In genomic region chr2:28716265-28716865, GRCh38 we compare ENCODE assay signal across 8 cellular contexts. TPM values are rescaled to one million over a fixed set of nuclear protein-coding genes. Genes with fewer than 3 reads are reported as not detected.
DNase-seq lines count a peak whose midpoint lies in the region; ATAC-seq, FAIRE-seq and TF ChIP-seq lines count a peak whose summit lies in the region.

No MANE protein-coding gene starts in this region.

- intact Hi-C loops in mammary epithelial cell (cut with micrococcal nuclease): loop anchor here (1.0 to 5.0 kb wide), 5 partner anchors 37 to 122 kb away; no protein-coding TSS in a partner anchor
- intact Hi-C loops in left lung (cut with DNase I): no loop called here

- ATAC-seq in left lung (peak; percentile 79), HG03196 (IDR thresholded peaks at IDR 0.05; ENCODE audit: unreplicated experiment) (no peak), HG02973 (IDR thresholded peaks at IDR 0.05; ENCODE audit: unreplicated experiment) (no peak)

- H3K36me3 ChIP-seq in mammary epithelial cell (ENCODE audit: insufficient read depth, low read length) (no peaks in the 10 kb centered on the region), left lung (no peaks in the 10 kb centered on the region), subcutaneous abdominal adipose tissue (ENCODE audit: control insufficient read depth in 5 of 5, insufficient read depth in 5 of 5, low read length in 5 of 5) (no peaks in the 10 kb centered on the region)

- no peak for TF ChIP-seq POLR2A in GM12892 (IDR thresholded peaks at IDR 0.05; ENCODE audit: low read depth, low read length)

- peak; percentile 36 for FAIRE-seq in GM12892 (lab: Jason Lieb, UNC)

- WGBS in mammary epithelial cell (ENCODE audit: low coverage, missing lambda C conversion rate): 8% methylated on average over 4 of the region's 4 CpGs

- dilution Hi-C loops in mammary epithelial cell (cut with HindIII; ENCODE audit: low sequenced_read_pairs): no loop called here

- in situ Hi-C loops in mammary epithelial cell (cut with MboI; ENCODE audit: low sequenced_read_pairs in 2 of 2): no loop called here

- DNase-seq in 8988T (peak; percentile 23), GM12892 (ENCODE audit: insufficient read length) (no peak), NCI-H460 (ENCODE audit: extremely low read depth, low read depth) (peak; percentile 89), mammary epithelial cell (peak; percentile 95), left lung (peak in 1 of 2 donors; percentile 55)

- H2AFZ ChIP-seq in mammary epithelial cell (ENCODE audit: low read depth, low read length): peak overlapping the region; percentile 41

- H3K9me3 ChIP-seq in mammary epithelial cell (replicated peaks; ENCODE audit: insufficient read depth, low read length) (no peaks in the 10 kb centered on the region), left lung (no peaks in the 10 kb centered on the region), subcutaneous abdominal adipose tissue (ENCODE audit: control insufficient read depth in 5 of 5, low read length in 5 of 5) (no peaks in the 10 kb centered on the region)

- H3K4me1 ChIP-seq in mammary epithelial cell (ENCODE audit: insufficient read depth, low read length) (peaks cover 31% of the 10 kb centered on the region), left lung (peaks cover 13 to 43% of the 10 kb centered on the region in 2 donors), subcutaneous abdominal adipose tissue (ENCODE audit: control insufficient read depth in 5 of 5, insufficient read depth in 5 of 5, low read length in 5 of 5) (peaks cover 2 to 20% (median 12%) of the 10 kb centered on the region in 5 donors)

- BruUV-seq in mammary epithelial cell (replicated peaks; lab: Mats Ljungman, UMichigan): TSS peak; percentile 70

- H3K27ac ChIP-seq in mammary epithelial cell (ENCODE audit: insufficient read depth, low read depth, low read length): peak overlapping the region; percentile 64
- peak overlapping the region; percentile 89 to 97 for H3K27ac ChIP-seq in left lung
- H3K27ac ChIP-seq in subcutaneous abdominal adipose tissue (ENCODE audit: low read depth, low read length): peak overlapping the region; percentile 80

- CTCF ChIA-PET in mammary epithelial cell (lab: Charles Lee; ENCODE audit: low non-redundant PET): no interaction called here

- H3K79me2 ChIP-seq in mammary epithelial cell (ENCODE audit: insufficient read depth, low read length): no peaks in the 10 kb centered on the region

- H3K4me2 ChIP-seq in mammary epithelial cell (ENCODE audit: insufficient read depth, low read depth, low read length): peak overlapping the region; percentile 45

- H3K9ac ChIP-seq in mammary epithelial cell (ENCODE audit: insufficient read depth, low read length) (peak overlapping the region; percentile 59), subcutaneous abdominal adipose tissue (ENCODE audit: low read length in 5 of 5) (peak overlapping the region in 2 of 5 donors; percentile 64 to 85)

- no peaks in the 10 kb centered on the region for H4K20me1 ChIP-seq in mammary epithelial cell (ENCODE audit: insufficient read depth, low read length)

- H3K27me3 ChIP-seq in mammary epithelial cell (ENCODE audit: insufficient read depth, low read length) (no peaks in the 10 kb centered on the region), left lung (no peaks in the 10 kb centered on the region), subcutaneous abdominal adipose tissue (ENCODE audit: control insufficient read depth in 5 of 5, insufficient read depth in 4 of 5, low read length in 5 of 5) (no peaks in the 10 kb centered on the region)

- H3K4me3 ChIP-seq in mammary epithelial cell (replicated peaks in 1 of 3; ENCODE audit: insufficient read depth in 1 of 3, low read depth in 2 of 3, low read length in 3 of 3) (peak overlapping the region in 1 of 3 experiments; percentile 0), left lung (no peak overlapping the region), subcutaneous abdominal adipose tissue (ENCODE audit: low read depth in 1 of 5, low read length in 5 of 5) (peak overlapping the region in 2 of 5 donors; percentile 13 to 25)

- TF ChIP-seq CTCF in mammary epithelial cell (conservative IDR thresholded peaks at IDR 0.05 in 1 of 2, IDR thresholded peaks at IDR 0.05 in 1 of 2; ENCODE audit: extremely low read depth in 1 of 2, insufficient read depth in 1 of 2, low read depth in 1 of 2, low read length in 2 of 2) (no peak), left lung (IDR thresholded peaks at IDR 0.05) (no peak)

RNA-seq across cellular contexts. Expression of gene PPP1CB, which starts 35.3 kb away (rescaled TPM):
- polyA plus RNA-seq in GM12892 (2012; ENCODE audit: missing spikeins): 90.2 TPM
- 136 and 165 TPM in 2 replicates for total RNA-seq in NCI-H460 (2014; rRNA removed; shearing (Covaris generic))
- 49.7 and 80.4 TPM in 2 replicates for polyA plus RNA-seq in NCI-H460 (2014; cell fraction: nucleus; rRNA removed)
- total RNA-seq in mammary epithelial cell (100 to 1,000 TPM; 266 to 282 TPM), left lung (100 to 1,000 TPM; 241 to 260 TPM)
- 78.5 TPM for polyA plus RNA-seq in mammary epithelial cell
- polyA minus RNA-seq in mammary epithelial cell: 117 TPM
